29 cellular contexts compared by ENCODE assay signal in the genomic region with DNA sequence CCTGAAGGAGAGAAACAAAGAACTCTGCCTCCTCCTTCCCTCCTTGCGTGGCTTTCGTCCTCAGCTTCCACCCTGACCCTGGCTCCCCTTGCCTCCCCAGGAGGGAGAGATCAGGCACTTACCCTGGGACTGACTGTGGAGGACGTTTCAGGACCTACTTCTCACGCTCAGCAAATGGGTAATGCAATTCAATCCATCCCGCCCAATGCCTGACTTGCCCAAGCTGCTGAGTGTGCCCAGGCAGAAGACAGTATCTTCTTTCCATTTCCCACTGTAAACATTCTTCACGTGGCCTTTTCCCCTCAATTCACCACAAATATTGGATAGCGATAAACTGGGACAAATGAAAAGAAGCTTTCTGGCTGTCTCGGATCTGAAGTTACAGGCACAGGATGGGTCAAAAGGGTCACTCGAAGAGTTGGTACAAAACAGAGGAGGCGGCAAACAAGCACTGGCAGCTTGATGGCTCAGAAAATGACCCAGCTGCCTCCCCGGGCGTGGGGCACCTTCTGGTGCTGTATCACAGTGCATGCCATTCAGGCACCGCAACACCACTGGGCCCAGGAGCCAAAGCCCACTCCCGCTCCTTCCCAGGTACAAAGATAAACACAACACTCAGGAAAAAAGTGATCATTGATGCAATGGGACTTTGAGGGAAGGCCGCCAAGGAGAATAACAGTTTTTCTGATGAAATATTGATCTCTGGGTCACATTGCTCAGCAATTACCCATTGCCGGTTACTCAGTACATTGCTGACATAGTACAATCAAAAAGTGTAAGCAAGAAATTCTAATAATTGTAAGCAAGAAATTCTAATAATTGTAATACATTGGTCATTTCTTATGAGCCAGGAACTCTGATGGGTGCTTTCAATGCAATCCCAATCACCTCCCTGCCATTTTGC.
DNase-seq lines count a peak whose midpoint lies in the region; ATAC-seq, FAIRE-seq and TF ChIP-seq lines count a peak whose summit lies in the region.
"Had no signal": no experiment of that assay in that cellular context is flagged by ENCODE, and none has a peak within 500 bp of the region (broad histone marks: within the 10 kb centered on the region; RNA-seq: fewer than 3 reads in every experiment).

No MANE protein-coding gene starts in this region.

- no peak overlapping the region for H3K27ac Mint-ChIP-seq in mesothelial cell of epicardium
- H3K27ac Mint-ChIP-seq: activated CD4-positive, alpha-beta T cell treated with anti-CD3 and anti-CD28 coated beads, Interleukin-2, amount 10 ng/mL, durations not matched to agents 7 days and 5 days; IgD-negative memory B cell; stimulated activated naive CD8-positive, alpha-beta T cell treated with anti-CD3 and anti-CD28 coated beads, Interleukin-15, Interleukin-2, amounts not matched to agents 100 ng/mL and 50 ng/mL, for 24 hours; WTC11 had no signal

- H3K27me3 ChIP-seq in bronchial epithelial cell (ENCODE audit: control insufficient read depth, insufficient read depth, low read length) (no peaks in the 10 kb centered on the region), osteoblast (ENCODE audit: insufficient read depth, low read length) (peaks cover 8% of the 10 kb centered on the region)
- H3K27me3 ChIP-seq: pancreas, right atrium auricular region, transverse colon had no signal

- no peaks in the 10 kb centered on the region for H3K9me3 Mint-ChIP-seq in mesothelial cell of epicardium
- H3K9me3 Mint-ChIP-seq: activated CD4-positive, alpha-beta T cell treated with anti-CD3 and anti-CD28 coated beads, Interleukin-2, amount 10 ng/mL, durations not matched to agents 7 days and 5 days; naive B cell; stimulated activated naive CD8-positive, alpha-beta T cell treated with anti-CD3 and anti-CD28 coated beads, Interleukin-15, Interleukin-2, amounts not matched to agents 100 ng/mL and 50 ng/mL, for 24 hours; WTC11 had no signal

- H3K36me3 ChIP-seq in bronchial epithelial cell (ENCODE audit: control insufficient read depth, insufficient read depth, low read length) = no peaks in the 10 kb centered on the region
- H3K36me3 ChIP-seq in osteoblast (ENCODE audit: insufficient read depth, low read length) = no peaks in the 10 kb centered on the region
- H3K36me3 ChIP-seq: pancreas, right atrium auricular region, transverse colon had no signal

- no peak overlapping the region for H3K4me3 Mint-ChIP-seq in mesothelial cell of epicardium
- H3K4me3 Mint-ChIP-seq: activated CD4-positive, alpha-beta T cell treated with anti-CD3 and anti-CD28 coated beads, Interleukin-2, amount 10 ng/mL, durations not matched to agents 7 days and 5 days; IgD-negative memory B cell; naive B cell; stimulated activated naive CD8-positive, alpha-beta T cell treated with anti-CD3 and anti-CD28 coated beads, Interleukin-15, Interleukin-2, amounts not matched to agents 100 ng/mL and 50 ng/mL, for 24 hours; WTC11 had no signal

- H3K9me3 ChIP-seq in osteoblast (ENCODE audit: low read depth, low read length) = no peaks in the 10 kb centered on the region
- H3K9me3 ChIP-seq: pancreas, right atrium auricular region, transverse colon had no signal

- TF ChIP-seq CTCF in bronchial epithelial cell (IDR thresholded peaks at IDR 0.05; ENCODE audit: insufficient read depth, low read length, severe bottlenecking) = no peak
- no peak for TF ChIP-seq CTCF in osteoblast (IDR thresholded peaks at IDR 0.05; ENCODE audit: extremely low read depth, low read depth, low read length)
- TF ChIP-seq CTCF in mesothelial cell of epicardium (IDR thresholded peaks at IDR 0.05; ENCODE audit: unreplicated experiment) = no peak

- FAIRE-seq in bronchial epithelial cell (lab: Jason Lieb, UNC) = no peak
- FAIRE-seq: GM12892, H1, pancreas, RCC 7860 had no signal

- H3K27me3 Mint-ChIP-seq in mesothelial cell of epicardium (ENCODE audit: low read depth) = peaks cover 3% of the 10 kb centered on the region
- H3K27me3 Mint-ChIP-seq: stimulated activated naive CD8-positive, alpha-beta T cell treated with anti-CD3 and anti-CD28 coated beads, Interleukin-15, Interleukin-2, amounts not matched to agents 100 ng/mL and 50 ng/mL, for 24 hours had no signal

- no peaks in the 10 kb centered on the region for H4K20me1 ChIP-seq in osteoblast (ENCODE audit: insufficient read depth, low read length)

- ATAC-seq in HG02970 (IDR thresholded peaks at IDR 0.05; ENCODE audit: low FRiP score, unreplicated experiment) (no peak), HG03520 (IDR thresholded peaks at IDR 0.05; ENCODE audit: unreplicated experiment) (no peak)
- ATAC-seq: esophagus mucosa, left colon, pancreas, WTC11 had no signal

- H3K4me1 ChIP-seq in osteoblast (ENCODE audit: insufficient read depth, low read length) = peaks cover 9% of the 10 kb centered on the region
- H3K4me1 ChIP-seq: pancreas, right atrium auricular region had no signal

- no peaks in the 10 kb centered on the region for H3K79me2 ChIP-seq in osteoblast (ENCODE audit: insufficient read depth, low read length)

- peak; percentile 68 for DNase-seq in G401 (ENCODE audit: low spot score)
- DNase-seq in bronchial epithelial cell (ENCODE audit: low read depth) = peak; percentile 58
- peak; percentile 30 for DNase-seq in left kidney (ENCODE audit: low read depth, low spot score)
- DNase-seq in osteoblast (ENCODE audit: insufficient read length, low spot score, missing footprints) = no peak
- DNase-seq in NCI-H226 = no peak
- DNase-seq in mesothelial cell of epicardium (ENCODE audit: low spot score in 2 of 2, unreplicated experiment in 2 of 2) = no peak
- DNase-seq: activated CD4-positive, alpha-beta T cell treated with anti-CD3 and anti-CD28 coated beads, Interleukin-2, amount 10 ng/mL, durations not matched to agents 7 days and 5 days; activated T-cell treated with anti-CD3 and anti-CD28 coated beads, Interleukin-2, amount 50 U/mL, for 48 hours; cortex of kidney; foreskin melanocyte; left colon; naive B cell; NCI-H1105; NCI-H1930; NCI-H774; pancreas; stimulated activated CD4-positive, alpha-beta T cell treated with anti-CD3 and anti-CD28 coated beads, Interleukin-15, amount 100 ng/mL, for 24 hours; SW 1271; transverse colon had no signal

- H3K27ac ChIP-seq in osteoblast (ENCODE audit: low read depth, low read length) = no peak overlapping the region
- H3K27ac ChIP-seq: pancreas, right atrium auricular region, transverse colon had no signal

- H3K4me3 ChIP-seq in bronchial epithelial cell (ENCODE audit: low read depth, low read length) = no peak overlapping the region
- H3K4me3 ChIP-seq in osteoblast (ENCODE audit: insufficient read depth, low read length) = no peak overlapping the region
- H3K4me3 ChIP-seq: pancreas, right atrium auricular region, transverse colon had no signal

- peak overlapping the region; percentile 42 for H3K4me2 ChIP-seq in osteoblast (ENCODE audit: insufficient read depth, low read length)

- H3K4me1 Mint-ChIP-seq in mesothelial cell of epicardium = peaks cover 12% of the 10 kb centered on the region
- H3K4me1 Mint-ChIP-seq: activated CD4-positive, alpha-beta T cell treated with anti-CD3 and anti-CD28 coated beads, Interleukin-2, amount 10 ng/mL, durations not matched to agents 7 days and 5 days; naive B cell had no signal

- no peaks in the 10 kb centered on the region for H3K36me3 Mint-ChIP-seq in mesothelial cell of epicardium
- H3K36me3 Mint-ChIP-seq: naive B cell, WTC11 had no signal

- H2AFZ ChIP-seq in osteoblast (ENCODE audit: low read length) = peak overlapping the region; percentile 52

- in situ Hi-C loops in G401 (cut with HindIII; ENCODE audit: low sequenced_read_pairs) = no loop called here

Comparison
In these comparisons a context has a peak if more than half of its experiments do, and no peak if none do; other contexts are left out.
1. DNase-seq: peak in G401 (single experiment), bronchial epithelial cell (single experiment) and left kidney (single experiment); none in osteoblast (single experiment), NCI-H226 (single experiment) and mesothelial cell of epicardium (0 of 2).